Comparison of ENCODE assay signal across 1 cellular context in the genomic region with DNA sequence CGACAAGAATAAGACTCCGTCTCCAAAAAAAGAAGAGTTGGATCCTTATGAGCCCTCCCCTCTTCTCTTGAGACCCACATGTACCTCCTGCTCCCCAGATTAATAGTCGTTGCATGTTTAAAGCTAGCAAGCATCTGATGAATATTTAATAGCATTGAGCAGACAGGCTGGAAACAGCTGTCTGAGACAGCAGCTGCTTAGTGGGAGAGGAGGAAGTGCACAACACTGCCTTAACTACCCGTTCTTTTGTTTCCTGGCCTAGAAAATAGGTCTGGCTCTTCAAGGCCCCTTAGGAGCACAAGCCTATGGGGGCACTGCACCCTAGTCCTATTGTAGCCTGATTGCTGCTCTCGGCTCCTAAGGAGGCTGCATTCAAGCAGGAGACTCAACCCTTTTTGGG.
TF ChIP-seq lines count a peak whose summit lies in the region.

No MANE protein-coding gene starts in this region.

TF ChIP-seq in HCT116, 20 proteins besides CTCF, POLR2A, EP300 and RAD21:
- TF ChIP-seq JUND (IDR thresholded peaks at IDR 0.05) (no peak), ZNF274 (IDR thresholded peaks at IDR 0.05; ENCODE audit: low read depth, low read length) (no peak), SIN3A (IDR thresholded peaks at IDR 0.05; ENCODE audit: low read depth) (no peak), ZFX (IDR thresholded peaks at IDR 0.05) (no peak), EZH2phosphoT487 (IDR thresholded peaks at IDR 0.05; ENCODE audit: borderline replicate concordance) (no peak), POLR2AphosphoS5 (IDR thresholded peaks at IDR 0.05; ENCODE audit: low read depth, low read length) (0 out of 2 replicates have a peak, but pooled peaks have one; percentile 13), EZH2 (IDR thresholded peaks at IDR 0.05) (no peak)
